In the genomic region with DNA sequence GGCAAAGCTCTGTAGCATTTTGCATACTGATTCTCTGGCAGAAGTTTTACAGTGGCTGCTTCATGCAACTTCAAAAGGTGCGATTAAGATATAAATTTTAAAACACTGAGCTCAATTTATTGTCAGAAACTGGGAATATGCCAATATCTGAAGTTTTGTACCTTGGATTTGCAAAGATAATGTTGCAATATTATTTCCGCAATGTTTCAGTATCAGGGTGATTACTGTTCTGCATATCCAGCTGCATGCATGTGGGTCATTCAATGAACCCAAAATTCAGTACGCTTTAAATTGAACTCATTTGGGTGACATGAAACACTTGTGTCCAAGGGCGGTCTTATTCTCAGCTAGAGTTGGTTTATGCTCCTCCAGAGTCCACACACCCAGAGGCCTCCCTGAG, we compare ENCODE assay signal across 11 cellular contexts. TPM values are rescaled to one million over a fixed set of nuclear protein-coding genes. Genes with fewer than 3 reads are reported as not detected.
"Had no signal": no experiment of that assay in that cellular context is flagged by ENCODE, and none has a peak within 500 bp of the region (broad histone marks: within the 10 kb centered on the region; RNA-seq: fewer than 3 reads in every experiment).

No MANE protein-coding gene starts in this region.

- H3K4me1 ChIP-seq: HAP-1 had no signal

- H2AFZ ChIP-seq: GM23248 had no signal

- H3K9ac ChIP-seq: GM23248 had no signal

- H3K4me3 ChIP-seq: GM23248, HAP-1, K562 had no signal

- H3K9me3 Mint-ChIP-seq: HFFc6 had no signal

- DNase-seq: GM23248, GOT3, H7, HFFc6, IMR-90 had no signal

- FAIRE-seq: K562 had no signal

- ATAC-seq: HCT116, K562 had no signal

- H3K36me3 ChIP-seq: HAP-1 had no signal

- H3K9me3 ChIP-seq: HAP-1 had no signal

- H3K27ac Mint-ChIP-seq: HFFc6 had no signal

- H3K27ac ChIP-seq: GM23248, HL-60 had no signal

- H3K4me3 Mint-ChIP-seq: HFFc6 had no signal

RNA-seq across cellular contexts. Expression of gene C4orf17, which starts 26.9 kb away (rescaled TPM):
- total RNA-seq: GM23248, H4, H7, HFFc6, HT1080, IMR-90, K562 had no signal
- polyA plus RNA-seq: GM23248, IMR-90, K562 had no signal

RNA-seq across cellular contexts. Expression of gene MTTP, which starts 37.0 kb away (rescaled TPM):
- total RNA-seq: GM23248, HFFc6 had no signal
- polyA plus RNA-seq: GM23248 had no signal
